In genomic region chr5:177133845-177134652, GRCh38 we compare ENCODE assay signal across 8 cellular contexts. TPM values are rescaled to one million over a fixed set of nuclear protein-coding genes. Genes with fewer than 3 reads are reported as not detected.
DNase-seq lines count a peak whose midpoint lies in the region; ATAC-seq and TF ChIP-seq lines count a peak whose summit lies in the region.

No MANE protein-coding gene starts in this region.

- peaks cover 7% of the 10 kb centered on the region; the same call in 1 of the 2 replicates for H4K20me1 ChIP-seq in Karpas-422 (ENCODE audit: insufficient read depth, low read depth, low read length)

- H3K9me2 ChIP-seq in Karpas-422 (replicated peaks; ENCODE audit: insufficient read depth, low read length): no peaks in the 10 kb centered on the region

- H3K4me3 ChIP-seq in Karpas-422 (ENCODE audit: low read length) (peak overlapping the region; percentile 82), dorsolateral prefrontal cortex (peak overlapping the region; percentile 54 to 93 (median 83)), lung (peak overlapping the region; percentile 93)

- H3K9ac ChIP-seq in ES-I3 (ENCODE audit: low read depth, low read length) (peak overlapping the region; percentile 83), Karpas-422 (ENCODE audit: low read length) (peak overlapping the region; percentile 84)

- WGBS in lung, 2 donors: 1% methylated on average over 58 to 84 of the region's 84 CpGs

- ATAC-seq in GM21737 (IDR thresholded peaks at IDR 0.05; ENCODE audit: unreplicated experiment): peak; percentile 25
- peak; percentile 62 for ATAC-seq in lung (ENCODE audit: insufficient read depth, low FRiP score)

- H3K9me3 ChIP-seq in ES-I3 (ENCODE audit: control insufficient read depth, insufficient read depth, low read length) (no peaks in the 10 kb centered on the region), Karpas-422 (ENCODE audit: low read length) (no peaks in the 10 kb centered on the region), lung (ENCODE audit: control insufficient read depth in 2 of 2, insufficient read depth in 1 of 2, low read length in 1 of 2) (no peaks in the 10 kb centered on the region)

- peaks cover 29% of the 10 kb centered on the region for H3K36me3 ChIP-seq in ES-I3 (ENCODE audit: insufficient read depth, low read length)
- peaks cover 31% of the 10 kb centered on the region for H3K36me3 ChIP-seq in Karpas-422 (ENCODE audit: insufficient read depth, low read length)
- peaks cover 1 to 3% of the 10 kb centered on the region in 2 donors for H3K36me3 ChIP-seq in lung (ENCODE audit: control insufficient read depth in 2 of 2, insufficient read depth in 2 of 2, low read length in 2 of 2)

- DNase-seq in Karpas-422: peak; percentile 83
- DNase-seq in activated CD4-positive, alpha-beta T cell treated with anti-CD3 and anti-CD28 coated beads for 4 hours: peak; percentile 35 to 41
- DNase-seq in dorsolateral prefrontal cortex: peak in 8 of 10 donors; percentile 27 to 68 (median 46)
- peak; percentile 45 for DNase-seq in lung (ENCODE audit: low spot score)
- peak; percentile 22 to 25 for DNase-seq in stimulated activated CD8-positive, alpha-beta memory T cell treated with anti-CD3 and anti-CD28 coated beads, Interleukin-2, amount 100 ng/mL, for 48 hours (ENCODE audit: low read depth in 2 of 2)
- no peak for DNase-seq in SIG-M5 treated with dmso at 0.1 percent for 504 hours (lab: John Stamatoyannopoulos, UW; ENCODE audit: unreplicated experiment)

- H3K4me2 ChIP-seq in Karpas-422 (ENCODE audit: low read depth, low read length, poor library complexity, severe bottlenecking): peak overlapping the region; percentile 86

- peak overlapping the region; percentile 62 for H3K27ac ChIP-seq in Karpas-422 (ENCODE audit: low read length)
- H3K27ac ChIP-seq in dorsolateral prefrontal cortex: peak overlapping the region; percentile 67 to 100 (median 98)
- H3K27ac ChIP-seq in lung (ENCODE audit: low read depth in 1 of 2, low read length in 1 of 2): peak overlapping the region; percentile 84 to 96

- intact Hi-C loops in dorsolateral prefrontal cortex (cut with DNase I): loop anchor here (2.0 to 10.0 kb wide), 5 partner anchors 17 to 311 kb away; partner anchors contain the start of genes PRELID1 (in 2 of the 2), RAB24 (in 2 of the 2), PRR7 (in 1 of the 2) and UIMC1 (in 1 of the 2)

- no peaks in the 10 kb centered on the region for H3K27me3 ChIP-seq in Karpas-422 (ENCODE audit: low read length)
- H3K27me3 ChIP-seq in dorsolateral prefrontal cortex: no peaks in the 10 kb centered on the region
- no peaks in the 10 kb centered on the region for H3K27me3 ChIP-seq in lung (ENCODE audit: control insufficient read depth, insufficient read depth)

- peak overlapping the region; percentile 14; the same call in 1 of the 2 replicates for H2AFZ ChIP-seq in Karpas-422 (ENCODE audit: low read length)

- TF ChIP-seq CTCF in dorsolateral prefrontal cortex (IDR thresholded peaks at IDR 0.05 in 54 of 56, conservative IDR thresholded peaks at IDR 0.05 in 2 of 56; ENCODE audit: low read depth in 1 of 56, partially characterized antibody in 56 of 56) (peak in 6 of 56 donors; percentile 7 to 40 (median 18)), lung (IDR thresholded peaks at IDR 0.05; ENCODE audit: control extremely low read depth, extremely low read depth) (no peak)

- H3K79me2 ChIP-seq in Karpas-422 (ENCODE audit: low read length): peaks cover 44% of the 10 kb centered on the region

- H3K4me1 ChIP-seq in ES-I3 (ENCODE audit: insufficient read depth, low read length) (peaks cover 30% of the 10 kb centered on the region), Karpas-422 (ENCODE audit: low read length) (peaks cover 33% of the 10 kb centered on the region), lung (ENCODE audit: control insufficient read depth in 2 of 2, insufficient read depth in 2 of 2, low read length in 2 of 2) (peaks cover 11 to 13% of the 10 kb centered on the region in 2 donors)

RNA-seq across cellular contexts. Expression of gene NSD1, which starts 0.5 kb away (rescaled TPM):
- total RNA-seq in Karpas-422 (2014; rRNA removed; shearing (Covaris generic); ENCODE audit: low replicate concordance): 70.9 and 76.5 TPM in 2 replicates
- total RNA-seq in dorsolateral prefrontal cortex (100 to 1,000 TPM in 58 of 120 experiments, 10 to 100 TPM in 62; 73.3 to 132 (median 99.2) TPM), lung (10 to 100 TPM; 74.3 to 81.7 TPM)
- 10 to 100 TPM in 1 of 2 donors, 1 to 10 TPM in 1; 8.0 to 12.1 TPM for polyA plus RNA-seq in lung

RNA-seq across cellular contexts. Expression of gene FGFR4, which starts 47.3 kb away (rescaled TPM):
- 2.4 and 3.6 TPM in 2 replicates for total RNA-seq in Karpas-422 (2014; rRNA removed; shearing (Covaris generic); ENCODE audit: low replicate concordance)
- total RNA-seq in dorsolateral prefrontal cortex: 10 to 100 TPM in 3 of 120 experiments, 1 to 10 TPM in 114, under 1 TPM in 3; 0.55 to 13.2 (median 3.4) TPM
- 100 to 1,000 TPM in 1 of 2 donors, 10 to 100 TPM in 1; 52.0 to 106 TPM for total RNA-seq in lung
- 10 to 100 TPM; 20.9 to 35.7 TPM for polyA plus RNA-seq in lung
